ENCODE assay signal across 8 cellular contexts in the genomic region with DNA sequence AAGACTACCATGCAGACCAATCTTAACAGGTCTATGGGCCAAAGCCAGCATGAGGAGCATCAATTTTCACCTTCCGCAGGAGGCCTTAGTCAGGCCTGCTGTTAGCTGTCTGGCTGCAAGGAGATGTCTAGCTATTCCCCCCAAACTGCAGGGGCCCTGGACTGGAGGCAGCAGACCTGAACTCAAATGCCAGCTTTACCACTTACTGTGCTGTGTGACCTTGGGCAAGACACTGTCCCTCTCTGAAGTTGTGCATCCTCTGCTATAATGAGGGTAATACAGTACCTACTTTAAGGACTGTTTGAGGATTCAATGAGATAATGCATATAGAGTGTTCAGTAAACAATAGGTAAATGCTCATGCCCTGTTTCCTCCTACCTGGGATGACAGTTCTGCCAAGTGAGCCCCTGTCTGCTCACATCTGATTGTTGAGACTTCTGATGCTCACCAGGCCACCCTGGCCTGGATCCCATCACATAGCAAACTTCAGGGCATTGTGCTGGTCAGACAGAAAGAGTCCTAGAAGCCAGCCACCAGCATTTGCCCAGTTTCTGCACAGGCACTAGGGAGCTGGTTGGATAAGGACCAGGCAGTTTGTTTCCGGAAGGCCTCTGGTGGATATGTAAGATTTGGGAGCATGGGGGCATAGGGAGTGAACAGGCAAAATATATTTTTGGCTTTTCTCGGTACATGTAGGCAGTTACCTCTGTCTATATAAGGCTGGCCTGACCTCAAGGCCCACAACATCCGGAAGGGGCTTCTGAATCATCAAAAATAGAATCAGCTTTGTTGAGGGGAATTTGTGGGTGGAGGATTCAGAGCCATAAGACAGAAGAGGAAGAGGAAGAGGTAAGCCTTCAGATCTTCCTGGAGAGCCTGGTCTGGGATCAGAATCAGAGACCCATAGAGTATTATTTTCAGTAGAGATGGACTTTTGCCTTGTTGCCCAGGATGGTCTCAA. TPM values are rescaled to one million over a fixed set of nuclear protein-coding genes. Genes with fewer than 3 reads are reported as not detected.
A peak's percentile ranks its signal among the peaks of the same experiment; 100 is the strongest.
DNase-seq lines count a peak whose midpoint lies in the region; ATAC-seq and TF ChIP-seq lines count a peak whose summit lies in the region.

No MANE protein-coding gene starts in this region.

- H3K27me3 Mint-ChIP-seq in naive thymus-derived CD8-positive, alpha-beta T cell = peaks cover 0 to 5% (median 0%) of the 10 kb centered on the region in 5 donors
- peaks cover 2% of the 10 kb centered on the region for H3K27me3 Mint-ChIP-seq in glutamatergic neuron (ENCODE audit: unreplicated experiment)

- H3K4me1 Mint-ChIP-seq in naive thymus-derived CD8-positive, alpha-beta T cell = peaks cover 11 to 28% (median 16%) of the 10 kb centered on the region in 4 donors
- H3K4me1 Mint-ChIP-seq in glutamatergic neuron (ENCODE audit: low read depth, unreplicated experiment) = peaks cover 3% of the 10 kb centered on the region

- peak overlapping the region in 8 of 10 donors; percentile 30 to 66 (median 54) for H3K4me3 Mint-ChIP-seq in naive thymus-derived CD8-positive, alpha-beta T cell
- no peak overlapping the region for H3K4me3 Mint-ChIP-seq in glutamatergic neuron (ENCODE audit: unreplicated experiment)

- H3K27ac Mint-ChIP-seq in naive thymus-derived CD8-positive, alpha-beta T cell = peak overlapping the region in 2 of 10 donors; percentile 16 to 65
- no peak overlapping the region for H3K27ac Mint-ChIP-seq in glutamatergic neuron (ENCODE audit: unreplicated experiment)

- H3K9me3 Mint-ChIP-seq in naive thymus-derived CD8-positive, alpha-beta T cell = no peaks in the 10 kb centered on the region
- H3K9me3 Mint-ChIP-seq in glutamatergic neuron (ENCODE audit: unreplicated experiment) = no peaks in the 10 kb centered on the region

- H3K36me3 Mint-ChIP-seq in naive thymus-derived CD8-positive, alpha-beta T cell = no peaks in the 10 kb centered on the region
- no peaks in the 10 kb centered on the region for H3K36me3 Mint-ChIP-seq in glutamatergic neuron (ENCODE audit: unreplicated experiment)

- POLR2A ChIA-PET in naive thymus-derived CD8-positive, alpha-beta T cell (lab: Charles Lee) = no interaction called here

- ATAC-seq in GM18858 (IDR thresholded peaks at IDR 0.05; ENCODE audit: unreplicated experiment) = peak; percentile 51
- peak; percentile 73 for ATAC-seq in HG02870 (IDR thresholded peaks at IDR 0.05; ENCODE audit: unreplicated experiment)
- peak; percentile 89 to 97 for ATAC-seq in naive thymus-derived CD8-positive, alpha-beta T cell

- peak; percentile 95 for DNase-seq in SIG-M5 treated with dmso at 0.1 percent for 504 hours (lab: John Stamatoyannopoulos, UW; ENCODE audit: unreplicated experiment)
- peak in 7 of 10 donors; percentile 6 to 43 (median 11) for DNase-seq in naive thymus-derived CD8-positive, alpha-beta T cell
- no peak for DNase-seq in DMS79 treated with DMSO at 0.1 percent for 48 hours (lab: John Stamatoyannopoulos, UW)
- DNase-seq in glutamatergic neuron = no peak
- DNase-seq in NCI-H524 treated with DMSO at 0.1 percent for 48 hours (lab: John Stamatoyannopoulos, UW) = no peak
- no peak for DNase-seq in dedifferentiated amniotic fluid mesenchymal stem cell (ENCODE audit: extremely low spot score)

- TF ChIP-seq CTCF in glutamatergic neuron (IDR thresholded peaks at IDR 0.05; ENCODE audit: partially characterized antibody, unreplicated experiment) = no peak

RNA-seq across cellular contexts. Expression of a gene that starts 2.3 kb away (rescaled TPM):
- not detected for total RNA-seq in naive thymus-derived CD8-positive, alpha-beta T cell
- polyA plus RNA-seq in naive thymus-derived CD8-positive, alpha-beta T cell = not detected
- total RNA-seq in glutamatergic neuron (ENCODE audit: unreplicated experiment) = not detected

RNA-seq across cellular contexts. Expression of a gene that starts 39.4 kb away (rescaled TPM):
- total RNA-seq in naive thymus-derived CD8-positive, alpha-beta T cell = under 1 TPM; 0.81 to 0.91 TPM
- under 1 TPM in 1 of 3 donors, not detected in 2; 0.26 TPM for polyA plus RNA-seq in naive thymus-derived CD8-positive, alpha-beta T cell
- total RNA-seq in glutamatergic neuron (ENCODE audit: unreplicated experiment) = 32.9 TPM

Comparison
In these comparisons a context has a peak if more than half of its experiments do, and no peak if none do; other contexts are left out.
1. DNase-seq: peak in SIG-M5 treated with dmso at 0.1 percent for 504 hours (single experiment) and naive thymus-derived CD8-positive, alpha-beta T cell (7 of 10); none in DMS79 treated with DMSO at 0.1 percent for 48 hours (single experiment), glutamatergic neuron (single experiment), NCI-H524 treated with DMSO at 0.1 percent for 48 hours (single experiment) and dedifferentiated amniotic fluid mesenchymal stem cell (single experiment).
2. RNA of a gene that starts 39.4 kb away (total RNA-seq): 32.9 TPM in glutamatergic neuron (single experiment); 0.81 to 0.91 TPM in naive thymus-derived CD8-positive, alpha-beta T cell; every median in the first group is over 10 times any median in the second.
3. Peak in every context shown above with its lines, with median percentiles within 50 percentile points of each other: ATAC-seq.